ENCODE assay signal across 11 cellular contexts in genomic region chr9:109108318-109108717, GRCh38. TPM values are rescaled to one million over a fixed set of nuclear protein-coding genes. Genes with fewer than 3 reads are reported as not detected.
DNase-seq lines count a peak whose midpoint lies in the region; ATAC-seq and TF ChIP-seq lines count a peak whose summit lies in the region.
"Had no signal": no experiment of that assay in that cellular context is flagged by ENCODE, and none has a peak within 500 bp of the region (broad histone marks: within the 10 kb centered on the region; RNA-seq: fewer than 3 reads in every experiment).

No MANE protein-coding gene starts in this region.

- no peak for ATAC-seq in CD8-positive, alpha-beta T cell
- no peak for ATAC-seq in GM18519 (IDR thresholded peaks at IDR 0.05; ENCODE audit: low FRiP score, unreplicated experiment)
- ATAC-seq in HG03565 (IDR thresholded peaks at IDR 0.05; ENCODE audit: unreplicated experiment), result no peak

- H3K4me1 Mint-ChIP-seq in CD8-positive, alpha-beta T cell (ENCODE audit: low read depth), result peaks cover 71% of the 10 kb centered on the region
- H3K4me1 Mint-ChIP-seq in mesothelial cell of epicardium, result peaks cover 60% of the 10 kb centered on the region

- no peak for TF ChIP-seq CTCF in CD8-positive, alpha-beta T cell (IDR thresholded peaks at IDR 0.05)
- TF ChIP-seq CTCF in MM.1S (IDR thresholded peaks at IDR 0.05; ENCODE audit: low read length) (no peak), mesothelial cell of epicardium (IDR thresholded peaks at IDR 0.05; ENCODE audit: unreplicated experiment) (no peak), GM10248 (IDR thresholded peaks at IDR 0.05; ENCODE audit: control extremely low read depth, extremely low read depth, low read depth, missing control alignments) (no peak)

- no peaks in the 10 kb centered on the region for H3K27me3 Mint-ChIP-seq in CD8-positive, alpha-beta T cell (ENCODE audit: low read depth)
- H3K27me3 Mint-ChIP-seq in mesothelial cell of epicardium (ENCODE audit: low read depth), result no peaks in the 10 kb centered on the region
- H3K27me3 Mint-ChIP-seq: activated CD4-positive, alpha-beta T cell treated with anti-CD3 and anti-CD28 coated beads, Interleukin-2, amount 10 ng/mL, durations not matched to agents 24 days and 14 days had no signal

- no peak overlapping the region for H2AFZ ChIP-seq in MM.1S (ENCODE audit: low read length)

- CTCF ChIA-PET in CD8-positive, alpha-beta T cell (lab: Charles Lee), result interaction anchor here (0.7 to 1.2 kb wide), 3 partner anchors 8 to 15 kb away, joined by 3 to 4 read pairs (median 3); no protein-coding TSS in a partner anchor
- CTCF ChIA-PET in GM10248 (lab: Yijun Ruan, JAX), result interaction anchor here (1.2 to 3.6 kb wide), 2 partner anchors 10 to 12 kb away, joined by 4 to 25 read pairs; partner anchors contain the start of gene TMEM245

- no peaks in the 10 kb centered on the region for H3K9me2 ChIP-seq in MM.1S (replicated peaks; ENCODE audit: insufficient read depth, low read length)

- H4K20me1 ChIP-seq in MM.1S (ENCODE audit: insufficient read depth, low read length), result peaks cover 12% of the 10 kb centered on the region

- H3K79me2 ChIP-seq in MM.1S (ENCODE audit: low read length), result peaks cover 80% of the 10 kb centered on the region

- no peak overlapping the region for H3K27ac ChIP-seq in CD8-positive, alpha-beta T cell (ENCODE audit: low read depth, low read length)
- no peak overlapping the region for H3K27ac ChIP-seq in MM.1S (ENCODE audit: low read length)

- DNase-seq in CD8-positive, alpha-beta T cell, result no peak
- DNase-seq in MM.1S (peak; percentile 54), adipocyte (ENCODE audit: low read depth) (peak; percentile 70), mesothelial cell of epicardium (ENCODE audit: low spot score in 2 of 2, unreplicated experiment in 2 of 2) (no peak), nucleus accumbens (lab: John Stamatoyannopoulos, UW) (no peak), GM10248 (ENCODE audit: extremely low spot score) (no peak)
- DNase-seq: activated CD4-positive, alpha-beta T cell treated with anti-CD3 and anti-CD28 coated beads, Interleukin-2, amount 10 ng/mL, durations not matched to agents 24 days and 14 days; H7; NCI-H1105 treated with DMSO at 0.1 percent for 48 hours had no signal

- POLR2A ChIA-PET in CD8-positive, alpha-beta T cell (lab: Charles Lee), result interaction anchor here (1.2 to 2.1 kb wide), 2 partner anchors 8 to 10 kb away, joined by 4 to 18 read pairs; partner anchors contain the start of gene TMEM245
- POLR2A ChIA-PET in GM10248 (lab: Yijun Ruan, JAX), result interaction anchor here (0.8 kb wide), 1 partner anchor 12 kb away, joined by 4 read pairs; no protein-coding TSS in a partner anchor

- no peak overlapping the region for H3K27ac Mint-ChIP-seq in CD8-positive, alpha-beta T cell
- peak overlapping the region; percentile 89 for H3K27ac Mint-ChIP-seq in mesothelial cell of epicardium

- peaks cover 47% of the 10 kb centered on the region for H3K4me1 ChIP-seq in CD8-positive, alpha-beta T cell (ENCODE audit: insufficient read depth, low read length)
- H3K4me1 ChIP-seq in MM.1S (ENCODE audit: low read length) (peaks cover 24% of the 10 kb centered on the region), adipocyte (ENCODE audit: control insufficient read depth, insufficient read depth, low read length) (peaks cover 52% of the 10 kb centered on the region)

- H3K9me3 ChIP-seq in CD8-positive, alpha-beta T cell (ENCODE audit: low read length), result no peaks in the 10 kb centered on the region
- H3K9me3 ChIP-seq in MM.1S (replicated peaks; ENCODE audit: insufficient read depth, low read length), result no peaks in the 10 kb centered on the region
- H3K9me3 ChIP-seq in adipocyte (ENCODE audit: control insufficient read depth, low read length), result no peaks in the 10 kb centered on the region

- H3K9ac ChIP-seq in MM.1S (ENCODE audit: low read length) (no peak overlapping the region), adipocyte (ENCODE audit: low read length) (no peak overlapping the region)

- H3K4me3 ChIP-seq in CD8-positive, alpha-beta T cell (ENCODE audit: low read depth, low read length), result no peak overlapping the region
- H3K4me3 ChIP-seq in MM.1S (ENCODE audit: low read length), result no peak overlapping the region
- H3K4me3 ChIP-seq in adipocyte (ENCODE audit: low read length), result no peak overlapping the region

- H3K4me3 Mint-ChIP-seq in CD8-positive, alpha-beta T cell, result peak overlapping the region; percentile 12
- H3K4me3 Mint-ChIP-seq in mesothelial cell of epicardium, result no peak overlapping the region

- peaks cover 29% of the 10 kb centered on the region for H3K36me3 Mint-ChIP-seq in CD8-positive, alpha-beta T cell
- peaks cover 16% of the 10 kb centered on the region for H3K36me3 Mint-ChIP-seq in mesothelial cell of epicardium

- H3F3A ChIP-seq in MM.1S (ENCODE audit: insufficient read depth, low read length), result peaks cover 8% of the 10 kb centered on the region; the same call in 1 of the 2 replicates

- peaks cover 11% of the 10 kb centered on the region for H3K36me3 ChIP-seq in CD8-positive, alpha-beta T cell (ENCODE audit: insufficient read depth, low read length)
- H3K36me3 ChIP-seq in MM.1S (replicated peaks; ENCODE audit: insufficient read depth, low read length) (peaks cover 5% of the 10 kb centered on the region; the same call in 1 of the 2 replicates), adipocyte (ENCODE audit: control insufficient read depth, insufficient read depth, low read length, severe bottlenecking) (peaks cover 12% of the 10 kb centered on the region)

- no peaks in the 10 kb centered on the region for H3K27me3 ChIP-seq in CD8-positive, alpha-beta T cell (ENCODE audit: insufficient read depth, low read length)
- H3K27me3 ChIP-seq in MM.1S (replicated peaks; ENCODE audit: insufficient read depth, low read length) (no peaks in the 10 kb centered on the region), adipocyte (replicated peaks; ENCODE audit: control insufficient read depth, insufficient read depth, low read length) (no peaks in the 10 kb centered on the region)

- intact Hi-C loops in CD8-positive, alpha-beta T cell (cut with DNase I, micrococcal nuclease), result no loop called here

- H3K4me2 ChIP-seq in MM.1S (ENCODE audit: low read depth, low read length), result peak overlapping the region; percentile 28

- peaks cover 3% of the 10 kb centered on the region for H3K9me3 Mint-ChIP-seq in CD8-positive, alpha-beta T cell
- H3K9me3 Mint-ChIP-seq in mesothelial cell of epicardium, result peaks cover 8% of the 10 kb centered on the region

RNA-seq across cellular contexts. Expression of gene TMEM245, which starts 11.4 kb away (rescaled TPM):
- 10 to 100 TPM; 22.8 to 24.7 TPM for total RNA-seq in CD8-positive, alpha-beta T cell
- total RNA-seq in mesothelial cell of epicardium, result 73.0 to 77.9 TPM (median 74.6 TPM) in 3 replicates

RNA-seq across cellular contexts. Expression of gene FRRS1L, which starts 58.7 kb away (rescaled TPM):
- not detected for total RNA-seq in CD8-positive, alpha-beta T cell
- 12.4 to 14.6 TPM (median 14.4 TPM) in 3 replicates for total RNA-seq in mesothelial cell of epicardium
- total RNA-seq: activated CD4-positive, alpha-beta T cell treated with anti-CD3 and anti-CD28 coated beads, Interleukin-2, amount 10 ng/mL, durations not matched to agents 24 days and 14 days had no signal

Comparison
In these comparisons a context has a peak if more than half of its experiments do, and no peak if none do; other contexts are left out.
1. DNase-seq: peak in MM.1S (single experiment) and adipocyte (single experiment); none in CD8-positive, alpha-beta T cell (0 of 7), mesothelial cell of epicardium (0 of 2), nucleus accumbens (0 of 56) and GM10248 (single experiment).
2. RNA of gene FRRS1L, which starts 58.7 kb away (total RNA-seq): 12.4 to 14.6 TPM in mesothelial cell of epicardium; not detected in CD8-positive, alpha-beta T cell; every median in the first group is over 10 times any median in the second.